In the genomic region with DNA sequence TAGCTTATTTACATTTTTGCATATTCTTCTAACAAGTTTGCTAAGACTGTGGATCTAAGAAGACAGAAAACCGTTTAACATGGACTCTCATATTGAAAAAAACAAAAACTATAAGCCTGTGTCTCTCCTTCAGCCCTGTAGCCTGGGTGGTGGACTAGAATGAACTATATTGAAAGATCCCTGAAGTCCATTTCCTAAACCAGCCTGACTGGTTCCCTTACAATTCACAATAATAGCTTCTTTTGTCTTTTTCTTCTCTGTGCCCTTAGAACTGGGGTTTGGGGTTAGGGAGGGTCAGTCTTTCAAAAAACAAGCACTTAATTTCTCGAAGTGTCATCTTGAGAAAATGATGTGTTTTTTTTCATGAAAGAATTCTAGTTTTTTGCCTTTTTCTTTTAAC, we compare ENCODE assay signal across 21 cellular contexts.
"Had no signal": no experiment of that assay in that cellular context is flagged by ENCODE, and none has a peak within 500 bp of the region (broad histone marks: within the 10 kb centered on the region; RNA-seq: fewer than 3 reads in every experiment).

No MANE protein-coding gene starts in this region.

- H3K27me3 Mint-ChIP-seq: activated CD4-positive, alpha-beta memory T cell treated with anti-CD3 and anti-CD28 coated beads for 36 hours; activated naive CD4-positive, alpha-beta T cell treated with anti-CD3 and anti-CD28 coated beads, Interleukin-2, amount 10 ng/mL, durations not matched to agents 7 days and 5 days; stimulated activated naive CD8-positive, alpha-beta T cell treated with anti-CD3 and anti-CD28 coated beads, Interleukin-15, amount 100 ng/mL, for 72 hours; T-helper 17 cell had no signal

- H3K27ac Mint-ChIP-seq: activated CD4-positive, alpha-beta memory T cell treated with anti-CD3 and anti-CD28 coated beads for 36 hours; activated naive CD4-positive, alpha-beta T cell treated with anti-CD3 and anti-CD28 coated beads, Interleukin-2, amount 10 ng/mL, durations not matched to agents 7 days and 5 days; activated T-cell treated with anti-CD3 and anti-CD28 coated beads, Interleukin-2, amount 50 U/mL, for 72 hours; stimulated activated effector memory CD8-positive, alpha-beta T cell treated with anti-CD3 and anti-CD28 coated beads, Interleukin-12 subunit alpha, Interleukin-12 subunit beta, amount 100 ng/mL, for 72 hours; stimulated activated naive CD8-positive, alpha-beta T cell treated with anti-CD3 and anti-CD28 coated beads, Interleukin-15, amount 100 ng/mL, for 72 hours; T-helper 17 cell had no signal

- H3K36me3 ChIP-seq: colonic mucosa, tibial artery had no signal

- H3K4me1 ChIP-seq: colonic mucosa, tibial artery had no signal

- H3K27ac ChIP-seq: colonic mucosa, dorsolateral prefrontal cortex, foreskin keratinocyte, tibial artery had no signal

- H3K36me3 Mint-ChIP-seq: stimulated activated effector memory CD8-positive, alpha-beta T cell treated with anti-CD3 and anti-CD28 coated beads, Interleukin-12 subunit alpha, Interleukin-12 subunit beta, amount 100 ng/mL, for 72 hours had no signal

- H3K27me3 ChIP-seq: colonic mucosa, dorsolateral prefrontal cortex, foreskin keratinocyte, tibial artery had no signal

- ATAC-seq: activated T-cell treated with anti-CD3 and anti-CD28 coated beads, Interleukin-2, amount 50 U/mL, for 72 hours; foreskin keratinocyte; left ventricle myocardium superior; sciatic nerve; stimulated activated effector memory CD8-positive, alpha-beta T cell treated with anti-CD3 and anti-CD28 coated beads, Interleukin-12 subunit alpha, Interleukin-12 subunit beta, amount 100 ng/mL, for 72 hours; stimulated activated naive CD8-positive, alpha-beta T cell treated with anti-CD3 and anti-CD28 coated beads, Interleukin-15, amount 100 ng/mL, for 72 hours; T-helper 17 cell had no signal

- H3K4me1 Mint-ChIP-seq: activated naive CD4-positive, alpha-beta T cell treated with anti-CD3 and anti-CD28 coated beads, Interleukin-2, amount 10 ng/mL, durations not matched to agents 7 days and 5 days; stimulated activated effector memory CD8-positive, alpha-beta T cell treated with anti-CD3 and anti-CD28 coated beads, Interleukin-12 subunit alpha, Interleukin-12 subunit beta, amount 100 ng/mL, for 72 hours; T-helper 17 cell had no signal

- H3K4me3 ChIP-seq: colonic mucosa, dorsolateral prefrontal cortex, tibial artery had no signal

- H3K9me3 Mint-ChIP-seq: stimulated activated effector memory CD8-positive, alpha-beta T cell treated with anti-CD3 and anti-CD28 coated beads, Interleukin-12 subunit alpha, Interleukin-12 subunit beta, amount 100 ng/mL, for 72 hours had no signal

- H3K4me3 Mint-ChIP-seq: activated CD4-positive, alpha-beta memory T cell treated with anti-CD3 and anti-CD28 coated beads for 36 hours; activated naive CD4-positive, alpha-beta T cell treated with anti-CD3 and anti-CD28 coated beads, Interleukin-2, amount 10 ng/mL, durations not matched to agents 7 days and 5 days; activated T-cell treated with anti-CD3 and anti-CD28 coated beads, Interleukin-2, amount 50 U/mL, for 72 hours; stimulated activated effector memory CD8-positive, alpha-beta T cell treated with anti-CD3 and anti-CD28 coated beads, Interleukin-12 subunit alpha, Interleukin-12 subunit beta, amount 100 ng/mL, for 72 hours; stimulated activated naive CD8-positive, alpha-beta T cell treated with anti-CD3 and anti-CD28 coated beads, Interleukin-15, amount 100 ng/mL, for 72 hours; T-helper 17 cell had no signal

- DNase-seq: activated CD4-positive, alpha-beta memory T cell treated with anti-CD3 and anti-CD28 coated beads for 36 hours; activated CD4-positive, alpha-beta T cell treated with anti-CD3 and anti-CD28 coated beads for 4 hours; activated CD4-positive, CD25-positive, alpha-beta regulatory T cell; activated effector memory CD4-positive, alpha-beta T cell treated with anti-CD3 and anti-CD28 coated beads, Interleukin-2, amount 50 U/mL, for 16 hours; activated naive CD4-positive, alpha-beta T cell treated with anti-CD3 and anti-CD28 coated beads, Interleukin-2, amount 10 ng/mL, durations not matched to agents 7 days and 5 days; activated T-cell treated with anti-CD3 and anti-CD28 coated beads, Interleukin-2, amount 50 U/mL, for 72 hours; amygdala; colonic mucosa; dorsolateral prefrontal cortex; erythroblast; foreskin keratinocyte; kidney glomerular epithelial cell; left ventricle myocardium superior; occipital lobe; small intestine; stimulated activated CD4-positive, alpha-beta T cell treated with anti-CD3 and anti-CD28 coated beads, Interleukin-2, amount 100 ng/mL, for 24 hours; stimulated activated naive CD8-positive, alpha-beta T cell treated with anti-CD3 and anti-CD28 coated beads, Interleukin-15, amount 100 ng/mL, for 72 hours; T-helper 17 cell; tibial artery had no signal
